2 cellular contexts compared by ENCODE assay signal in genomic region chr7:151082151-151083070, GRCh38.
TF ChIP-seq lines count a peak whose summit lies in the region.

No MANE protein-coding gene starts in this region.

TF ChIP-seq in HCT116, 20 proteins besides CTCF, POLR2A, EP300 and RAD21 (continued from another document):
- no peak for TF ChIP-seq ZBTB33 (IDR thresholded peaks at IDR 0.05; ENCODE audit: extremely low read depth, insufficient replicate concordance, low read length)
- no peak for TF ChIP-seq REST (IDR thresholded peaks at IDR 0.05; ENCODE audit: low read depth)
- no peak for TF ChIP-seq YY1 (IDR thresholded peaks at IDR 0.05; ENCODE audit: extremely low read depth, insufficient replicate concordance, low read depth, low read length)
- TF ChIP-seq TCF7L2 (IDR thresholded peaks at IDR 0.05; ENCODE audit: borderline replicate concordance, extremely low read depth, insufficient read depth, insufficient read length) = no peak
- TF ChIP-seq ZFX (IDR thresholded peaks at IDR 0.05) = no peak
- no peak for TF ChIP-seq FOSL1 (IDR thresholded peaks at IDR 0.05; ENCODE audit: low read depth)
- TF ChIP-seq SP1 (IDR thresholded peaks at IDR 0.05; ENCODE audit: low read depth) = no peak

TF ChIP-seq in WTC11, 78 proteins besides CTCF, POLR2A, EP300 and RAD21 (continued from another document):
- TF ChIP-seq AFF4 (CRISPR knock-in tag; IDR thresholded peaks at IDR 0.05; ENCODE audit: borderline replicate concordance) (no peak), RELA (CRISPR knock-in tag; IDR thresholded peaks at IDR 0.05; ENCODE audit: borderline replicate concordance) (no peak), ETV6 (CRISPR knock-in tag; IDR thresholded peaks at IDR 0.05) (no peak), SMAD3 (CRISPR knock-in tag; IDR thresholded peaks at IDR 0.05; ENCODE audit: borderline replicate concordance) (no peak), ZMAT4 (CRISPR knock-in tag; IDR thresholded peaks at IDR 0.05) (no peak), CDX4 (CRISPR knock-in tag; IDR thresholded peaks at IDR 0.05; ENCODE audit: borderline replicate concordance) (no peak), ZBTB21 (CRISPR knock-in tag; IDR thresholded peaks at IDR 0.05; ENCODE audit: borderline replicate concordance) (no peak), NR2C2 (CRISPR knock-in tag; IDR thresholded peaks at IDR 0.05) (no peak), ATF2 (CRISPR knock-in tag; IDR thresholded peaks at IDR 0.05; ENCODE audit: borderline replicate concordance, low read depth) (no peak), ZNF281 (CRISPR knock-in tag; IDR thresholded peaks at IDR 0.05) (no peak), GRHL2 (CRISPR knock-in tag; IDR thresholded peaks at IDR 0.05; ENCODE audit: insufficient replicate concordance, severe bottlenecking) (no peak), ELF4 (CRISPR knock-in tag; IDR thresholded peaks at IDR 0.05; ENCODE audit: low read depth) (no peak), ZNF416 (CRISPR knock-in tag; IDR thresholded peaks at IDR 0.05) (no peak), CREB1 (CRISPR knock-in tag; IDR thresholded peaks at IDR 0.05) (no peak), FOXP4 (CRISPR knock-in tag; IDR thresholded peaks at IDR 0.05) (no peak), ZNF121 (CRISPR knock-in tag; IDR thresholded peaks at IDR 0.05) (no peak)
TF ChIP-seq in WTC11: peak in this region for 0.
